8 cellular contexts compared by ENCODE assay signal in the genomic region with DNA sequence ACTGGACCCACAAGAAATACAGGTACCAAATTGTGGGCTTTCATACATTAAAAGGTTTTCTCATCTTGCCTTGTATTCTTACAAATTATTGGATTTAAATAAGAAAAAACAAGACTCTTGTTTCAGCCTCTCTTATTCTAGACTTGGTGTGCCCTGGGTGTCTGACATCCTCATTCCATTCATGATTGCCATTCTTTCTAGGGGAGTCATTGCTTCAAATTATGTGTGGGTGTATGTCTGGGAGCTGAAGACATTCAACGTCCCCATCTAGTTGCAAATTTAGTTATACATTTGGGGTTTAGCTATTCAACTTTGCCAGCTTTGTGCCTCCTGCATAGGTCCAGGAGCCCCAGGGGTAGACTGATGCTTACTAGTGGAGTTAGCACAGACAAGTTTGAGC. TPM values are rescaled to one million over a fixed set of nuclear protein-coding genes. Genes with fewer than 3 reads are reported as not detected.
A peak's percentile ranks its signal among the peaks of the same experiment; 100 is the strongest.
DNase-seq lines count a peak whose midpoint lies in the region; ATAC-seq and TF ChIP-seq lines count a peak whose summit lies in the region.
"Had no signal": no experiment of that assay in that cellular context is flagged by ENCODE, and none has a peak within 500 bp of the region (broad histone marks: within the 10 kb centered on the region; RNA-seq: fewer than 3 reads in every experiment).

No MANE protein-coding gene starts in this region.

- no TSS peak for BruUV-seq in HCT116 (replicated peaks; lab: Mats Ljungman, UMichigan)

- RAD21 ChIA-PET in HCT116 (lab: Charles Lee; ENCODE audit: low non-redundant PET in 1 of 2, low total read pairs in 2 of 2, uncharacterized antibody in 2 of 2, unreplicated experiment in 2 of 2) = no interaction called here

- POLR2A ChIA-PET in HCT116 (lab: Charles Lee) = no interaction called here

- peak overlapping the region; percentile 16; the same call in 1 of the 2 replicates for H3K9ac ChIP-seq in HCT116 (ENCODE audit: low read length)

- ATAC-seq in HCT116 (peak; percentile 90), thoracic aorta (ENCODE audit: insufficient number of reproducible peaks, low FRiP score, low read depth) (no peak), GM18909 (IDR thresholded peaks at IDR 0.05; ENCODE audit: poor library complexity, unreplicated experiment) (no peak)

- no peak for TF ChIP-seq POLR2A in HCT116 (IDR thresholded peaks at IDR 0.05; ENCODE audit: borderline replicate concordance, extremely low read depth, insufficient read depth, insufficient read length)

- TF ChIP-seq RAD21 in HCT116 (IDR thresholded peaks at IDR 0.05; ENCODE audit: low read depth) = peak; percentile 20; the same call in 1 of the 2 replicates

- TF ChIP-seq CTCF in HCT116 (IDR thresholded peaks at IDR 0.05 in 2 of 3, conservative IDR thresholded peaks at IDR 0.05 in 1 of 3; ENCODE audit: borderline replicate concordance in 1 of 3, insufficient read depth in 1 of 3, low read depth in 2 of 3, low read length in 2 of 3) = no peak
- TF ChIP-seq CTCF in WI38 (IDR thresholded peaks at IDR 0.05; ENCODE audit: low read depth, low read length) = no peak
- TF ChIP-seq CTCF in thoracic aorta (IDR thresholded peaks at IDR 0.05) = no peak

- H3K4me2 ChIP-seq in HCT116 (ENCODE audit: low read length) = peak overlapping the region; percentile 77

- in situ Hi-C loops in G401 (cut with HindIII; ENCODE audit: low sequenced_read_pairs) = no loop called here

- no peaks in the 10 kb centered on the region for H3K79me2 ChIP-seq in HCT116 (ENCODE audit: insufficient read depth, low read length)

- H3K4me1 ChIP-seq in HCT116 (ENCODE audit: control insufficient read depth in 1 of 2, insufficient read depth in 2 of 2, low read length in 2 of 2) (peaks cover 20 to 49% of the 10 kb centered on the region in 2 experiments), thoracic aorta (ENCODE audit: control insufficient read depth in 1 of 2, low read depth in 2 of 2) (peaks cover 34 to 70% of the 10 kb centered on the region in 2 donors)

- H4K20me1 ChIP-seq in HCT116 (ENCODE audit: insufficient read depth) = no peaks in the 10 kb centered on the region

- H2AFZ ChIP-seq in HCT116 (ENCODE audit: low read depth, low read length, poor library complexity, severe bottlenecking) = peak overlapping the region; percentile 52

- H3K27me3 ChIP-seq in HCT116 (ENCODE audit: insufficient read depth, low read length) = no peaks in the 10 kb centered on the region
- H3K27me3 ChIP-seq in thoracic aorta (replicated peaks; ENCODE audit: insufficient read depth) = no peaks in the 10 kb centered on the region

- CTCF ChIA-PET in HCT116 (lab: Charles Lee) = interaction anchor here (1.2 kb wide), 1 partner anchor 18 kb away, joined by 6 read pairs; a partner anchor contains a TSS

- H3K36me3 ChIP-seq in HCT116 (ENCODE audit: control insufficient read depth in 1 of 2, insufficient read depth in 2 of 2, low read length in 2 of 2) = no peaks in the 10 kb centered on the region
- H3K36me3 ChIP-seq in thoracic aorta = no peaks in the 10 kb centered on the region

- peak overlapping the region; percentile 19; the same call in 1 of the 2 replicates for H3K27ac ChIP-seq in HCT116 (ENCODE audit: low read depth, low read length)
- peak overlapping the region; percentile 72 to 82 for H3K27ac ChIP-seq in thoracic aorta

- DNase-seq in HCT116 (ENCODE audit: low read depth, low spot score) (peak; percentile 16), glomerular visceral epithelial cell (ENCODE audit: extremely low spot score) (peak; percentile 79), thoracic aorta (ENCODE audit: low spot score) (no peak), NCI-H2227 treated with DMSO at 0.1 percent for 48 hours (lab: John Stamatoyannopoulos, UW) (no peak), G401 (ENCODE audit: low spot score) (no peak)
- DNase-seq: activated effector memory CD4-positive, alpha-beta T cell treated with anti-CD3 and anti-CD28 coated beads, Interleukin-2, amount 50 U/mL, for 16 hours had no signal

- intact Hi-C loops in HCT116 (cut with micrococcal nuclease) = no loop called here

- H3K4me3 ChIP-seq in HCT116 (replicated peaks in 1 of 2; ENCODE audit: low read depth in 1 of 2, low read length in 2 of 2) (peak overlapping the region in 1 of 2 experiments; percentile 29; a peak in 2 of 4 replicates), WI38 (ENCODE audit: low read depth, low read length) (peak overlapping the region; percentile 16), thoracic aorta (peak overlapping the region; percentile 42)

- H3K9me3 ChIP-seq in HCT116 (ENCODE audit: control insufficient read depth in 1 of 2, insufficient read depth in 1 of 2, low read depth in 1 of 2, low read length in 2 of 2) = no peaks in the 10 kb centered on the region
- no peaks in the 10 kb centered on the region for H3K9me3 ChIP-seq in thoracic aorta

- H3K9me2 ChIP-seq in HCT116 (ENCODE audit: insufficient read depth) = no peaks in the 10 kb centered on the region

TF ChIP-seq in HCT116, 20 proteins besides CTCF, POLR2A, EP300 and RAD21:
- peak; percentile 37 for TF ChIP-seq ELF1 (IDR thresholded peaks at IDR 0.05; ENCODE audit: borderline replicate concordance, low read depth)
- TF ChIP-seq ZNF274 (IDR thresholded peaks at IDR 0.05; ENCODE audit: low read depth, low read length) = no peak
- peak; percentile 71 for TF ChIP-seq FOSL1 (IDR thresholded peaks at IDR 0.05; ENCODE audit: low read depth)
- TF ChIP-seq SP1 (IDR thresholded peaks at IDR 0.05; ENCODE audit: low read depth) = peak; percentile 51; the same call in 1 of the 2 replicates
- peak; percentile 95 for TF ChIP-seq EGR1 (IDR thresholded peaks at IDR 0.05; ENCODE audit: low read depth)
- TF ChIP-seq JUND (IDR thresholded peaks at IDR 0.05) = peak; percentile 75

RNA-seq across cellular contexts. Expression of a gene that starts 18.1 kb away (rescaled TPM):
- 2.6 TPM for total RNA-seq in HCT116 (2021; ENCODE audit: unreplicated experiment)
- polyA plus RNA-seq in HCT116 (2012) = 1.5 and 2.1 TPM in 2 replicates
- 10 to 100 TPM; 23.4 to 29.6 TPM for total RNA-seq in thoracic aorta
- not detected in 2 replicates for total RNA-seq in G401 (2014; rRNA removed; shearing (Covaris generic))

Comparison
In these comparisons a context has a peak if more than half of its experiments do, and no peak if none do; other contexts are left out.
1. DNase-seq: peak in HCT116 (single experiment) and glomerular visceral epithelial cell (single experiment); none in thoracic aorta (single experiment), NCI-H2227 treated with DMSO at 0.1 percent for 48 hours (single experiment) and G401 (single experiment).